Comparison of ENCODE assay signal across 19 cellular contexts in the genomic region with DNA sequence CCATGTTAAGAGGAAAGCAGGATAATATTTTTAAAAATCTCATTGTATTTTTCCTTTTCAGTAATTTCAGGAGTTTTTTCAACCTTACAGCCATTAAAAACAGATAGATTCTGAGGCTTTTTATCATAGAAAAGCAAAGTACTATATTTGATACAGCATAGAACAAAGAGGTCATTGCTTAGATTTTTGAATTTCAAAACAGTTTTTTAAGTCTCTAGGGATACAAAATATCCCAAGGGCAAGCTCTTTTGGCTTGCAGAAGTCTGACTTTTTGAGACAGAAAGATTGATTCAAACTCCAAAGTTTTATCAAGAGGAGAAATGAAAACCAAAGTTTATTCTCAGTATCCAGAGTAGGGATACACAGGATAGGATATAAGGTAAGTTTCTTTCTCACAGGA. TPM values are rescaled to one million over a fixed set of nuclear protein-coding genes. Genes with fewer than 3 reads are reported as not detected.
"Had no signal": no experiment of that assay in that cellular context is flagged by ENCODE, and none has a peak within 500 bp of the region (broad histone marks: within the 10 kb centered on the region; RNA-seq: fewer than 3 reads in every experiment).

No MANE protein-coding gene starts in this region.

- ATAC-seq: gastrocnemius medialis; left lobe of liver; mucosa of descending colon; naive thymus-derived CD8-positive, alpha-beta T cell; stimulated activated naive B cell treated with anti-CD40 and anti-IgM and Interleukin-4, amounts not matched to agents 10 μg/mL and 1 μg/mL and 100 μg/mL, for 72 hours; stimulated activated naive CD8-positive, alpha-beta T cell treated with anti-CD3 and anti-CD28 coated beads, Interleukin-15, amount 100 ng/mL, for 72 hours; upper lobe of right lung had no signal

- H3K36me3 ChIP-seq: gastrocnemius medialis, neutrophil, right atrium auricular region, sigmoid colon, tibial nerve, upper lobe of right lung, vagina had no signal

- DNase-seq: dorsolateral prefrontal cortex; effector CD8-positive, alpha-beta T cell; gastrocnemius medialis; islet precursor cell; mucosa of descending colon; naive thymus-derived CD8-positive, alpha-beta T cell; sigmoid colon; stimulated activated CD4-positive, alpha-beta T cell treated with anti-CD3 and anti-CD28 coated beads, Interleukin-2, amount 100 ng/mL, for 24 hours; stimulated activated CD4-positive, alpha-beta T cell treated with anti-CD3 and anti-CD28 coated beads, Interleukin-4, amount 100 ng/mL, for 4 hours; stimulated activated naive B cell treated with anti-CD40 and anti-IgM and Interleukin-4, amounts not matched to agents 10 μg/mL and 1 μg/mL and 100 μg/mL, for 72 hours; stimulated activated naive CD8-positive, alpha-beta T cell treated with anti-CD3 and anti-CD28 coated beads, Interleukin-15, amount 100 ng/mL, for 72 hours; testis; upper lobe of right lung had no signal

- H3K27ac ChIP-seq: dorsolateral prefrontal cortex, gastrocnemius medialis, neutrophil, right atrium auricular region, sigmoid colon, testis, tibial nerve, upper lobe of right lung, vagina had no signal

- H3K4me3 ChIP-seq: dorsolateral prefrontal cortex, gastrocnemius medialis, mucosa of descending colon, right atrium auricular region, sigmoid colon, skin epidermis, testis, tibial nerve, upper lobe of right lung, vagina had no signal

- H3K4me1 ChIP-seq: gastrocnemius medialis, right atrium auricular region, testis, upper lobe of right lung, vagina had no signal

- H3K27me3 ChIP-seq: dorsolateral prefrontal cortex, gastrocnemius medialis, neutrophil, right atrium auricular region, sigmoid colon, testis, tibial nerve, upper lobe of right lung, vagina had no signal

- H3K9me3 ChIP-seq: gastrocnemius medialis, mucosa of descending colon, neutrophil, right atrium auricular region, sigmoid colon, testis, tibial nerve, upper lobe of right lung, vagina had no signal

RNA-seq across cellular contexts. Expression of a gene that starts 49.3 kb away (rescaled TPM):
- total RNA-seq: vagina had no signal
